ENCODE assay signal across 1 cellular context in genomic region chr12:84995646-84996045, GRCh38.
TF ChIP-seq lines count a peak whose summit lies in the region.

No MANE protein-coding gene starts in this region.

TF ChIP-seq in IMR-90, 13 proteins besides CTCF, POLR2A, EP300 and RAD21:
- peak; percentile 30; the same call in 1 of the 2 replicates for TF ChIP-seq CEBPB (IDR thresholded peaks at IDR 0.05; ENCODE audit: low read depth, low read length)
- TF ChIP-seq RCOR1 (IDR thresholded peaks at IDR 0.05; ENCODE audit: insufficient replicate concordance, low read length) = no peak
